In the genomic region with DNA sequence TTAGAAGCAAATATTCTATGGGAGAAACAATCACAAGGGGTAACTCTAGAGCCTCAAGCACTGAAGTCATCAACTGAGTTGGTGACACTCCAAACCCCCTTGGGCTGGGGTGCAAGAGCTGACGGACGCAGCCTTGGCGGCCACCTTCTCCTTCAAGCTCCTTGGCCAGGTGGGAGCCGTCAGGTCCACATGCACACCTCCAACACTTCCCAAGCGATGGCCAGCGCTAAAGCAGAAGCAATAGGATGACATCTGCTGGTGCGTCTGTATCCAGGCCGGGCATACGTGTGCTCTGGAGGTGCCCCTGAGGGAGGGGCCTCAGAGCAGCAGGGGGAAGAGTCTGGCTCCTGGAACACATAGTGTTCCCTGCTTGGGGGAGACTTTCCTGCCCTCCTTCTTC, we compare ENCODE assay signal across 25 cellular contexts. TPM values are rescaled to one million over a fixed set of nuclear protein-coding genes. Genes with fewer than 3 reads are reported as not detected.
DNase-seq lines count a peak whose midpoint lies in the region; ATAC-seq and TF ChIP-seq lines count a peak whose summit lies in the region.
"Had no signal": no experiment of that assay in that cellular context is flagged by ENCODE, and none has a peak within 500 bp of the region (broad histone marks: within the 10 kb centered on the region; RNA-seq: fewer than 3 reads in every experiment).

No MANE protein-coding gene starts in this region.

- CTCF ChIA-PET in naive thymus-derived CD4-positive, alpha-beta T cell (lab: Charles Lee) = interaction anchor here (1.0 to 7.4 kb wide), 6 partner anchors 11 to 127 kb away, joined by 4 to 80 read pairs (median 11); no protein-coding TSS in a partner anchor
- CTCF ChIA-PET in SK-N-SH (lab: Yijun Ruan, JAX) = interaction anchor here (1.2 to 16.5 kb wide), 7 partner anchors 11 to 139 kb away, joined by 4 to 119 read pairs (median 6); no protein-coding TSS in a partner anchor

- H3K27me3 ChIP-seq in naive thymus-derived CD4-positive, alpha-beta T cell (ENCODE audit: control insufficient read depth in 2 of 2, insufficient read depth in 2 of 2, low read length in 2 of 2) = no peaks in the 10 kb centered on the region
- H3K27me3 ChIP-seq in SK-N-SH (ENCODE audit: insufficient read depth) = no peaks in the 10 kb centered on the region
- H3K27me3 ChIP-seq: esophagus squamous epithelium, gastrocnemius medialis had no signal

- TF ChIP-seq POLR2A in GM18505 (IDR thresholded peaks at IDR 0.05; ENCODE audit: borderline replicate concordance, extremely low read depth, insufficient read depth, insufficient read length) = no peak

- H3K4me3 Mint-ChIP-seq in activated naive CD4-positive, alpha-beta T cell treated with anti-CD3 and anti-CD28 coated beads, Interleukin-2, amount 50 U/mL, for 24 hours = no peak overlapping the region
- H3K4me3 Mint-ChIP-seq in activated naive CD8-positive, alpha-beta T cell = peak overlapping the region; percentile 33
- H3K4me3 Mint-ChIP-seq in naive thymus-derived CD4-positive, alpha-beta T cell = peak overlapping the region in 5 of 10 donors; percentile 30 to 81 (median 74)

- no peak for ATAC-seq in naive thymus-derived CD4-positive, alpha-beta T cell
- ATAC-seq in HG02970 (IDR thresholded peaks at IDR 0.05; ENCODE audit: low FRiP score, unreplicated experiment) (no peak), GM18505 (IDR thresholded peaks at IDR 0.05; ENCODE audit: unreplicated experiment) (no peak)
- ATAC-seq: gastrocnemius medialis, left ventricle myocardium superior had no signal

- H3K9ac ChIP-seq in SK-N-SH = no peak overlapping the region

- H2AFZ ChIP-seq in SK-N-SH (ENCODE audit: low read depth) = no peak overlapping the region

- no peak overlapping the region for H3K4me2 ChIP-seq in SK-N-SH

- peak overlapping the region; percentile 52 for H3K27ac ChIP-seq in naive thymus-derived CD4-positive, alpha-beta T cell (ENCODE audit: low read depth, low read length)
- H3K27ac ChIP-seq in SK-N-SH (ENCODE audit: low read depth in 2 of 2, low read length in 1 of 2) = no peak overlapping the region
- H3K27ac ChIP-seq: esophagus squamous epithelium, gastrocnemius medialis, RWPE1, SK-N-MC had no signal

- peaks cover 13 to 48% of the 10 kb centered on the region in 2 donors for H3K4me1 ChIP-seq in naive thymus-derived CD4-positive, alpha-beta T cell (ENCODE audit: control insufficient read depth in 2 of 2, insufficient read depth in 2 of 2, low read length in 2 of 2)
- no peaks in the 10 kb centered on the region for H3K4me1 ChIP-seq in SK-N-SH (ENCODE audit: control insufficient read depth in 1 of 2, insufficient read depth in 2 of 2, low read depth in 1 of 2, low read length in 1 of 2)
- H3K4me1 ChIP-seq: gastrocnemius medialis had no signal

- H3K27me3 Mint-ChIP-seq in activated naive CD4-positive, alpha-beta T cell treated with anti-CD3 and anti-CD28 coated beads, Interleukin-2, amount 50 U/mL, for 24 hours = no peaks in the 10 kb centered on the region
- H3K27me3 Mint-ChIP-seq in activated naive CD8-positive, alpha-beta T cell = no peaks in the 10 kb centered on the region
- H3K27me3 Mint-ChIP-seq in naive thymus-derived CD4-positive, alpha-beta T cell = no peaks in the 10 kb centered on the region

- no peak for TF ChIP-seq EP300 in SK-N-SH (IDR thresholded peaks at IDR 0.05; ENCODE audit: borderline replicate concordance in 1 of 2, low read depth in 1 of 2, low read length in 1 of 2)

- 96% methylated on average over 9 of the region's 9 CpGs for WGBS in SK-N-SH (ENCODE audit: low lambda C conversion rate)

- peak overlapping the region; percentile 90 for H3K27ac Mint-ChIP-seq in activated naive CD4-positive, alpha-beta T cell treated with anti-CD3 and anti-CD28 coated beads, Interleukin-2, amount 50 U/mL, for 24 hours
- peak overlapping the region; percentile 96 for H3K27ac Mint-ChIP-seq in activated naive CD8-positive, alpha-beta T cell
- H3K27ac Mint-ChIP-seq in naive thymus-derived CD4-positive, alpha-beta T cell = peak overlapping the region in 8 of 9 donors; percentile 93 to 99 (median 98)

- H3K4me1 Mint-ChIP-seq in activated naive CD4-positive, alpha-beta T cell treated with anti-CD3 and anti-CD28 coated beads, Interleukin-2, amount 50 U/mL, for 24 hours = peaks cover 73% of the 10 kb centered on the region
- H3K4me1 Mint-ChIP-seq in activated naive CD8-positive, alpha-beta T cell (ENCODE audit: low read depth) = peaks cover 67% of the 10 kb centered on the region
- peaks cover 24 to 73% (median 65%) of the 10 kb centered on the region in 7 donors for H3K4me1 Mint-ChIP-seq in naive thymus-derived CD4-positive, alpha-beta T cell

- no peak for TF ChIP-seq RAD21 in SK-N-SH (IDR thresholded peaks at IDR 0.05; ENCODE audit: low read length)

- H3K4me3 ChIP-seq in naive thymus-derived CD4-positive, alpha-beta T cell (ENCODE audit: low read length) = no peak overlapping the region
- no peak overlapping the region for H3K4me3 ChIP-seq in SK-N-SH (ENCODE audit: low read depth in 2 of 2, low read length in 1 of 2)
- H3K4me3 ChIP-seq: esophagus squamous epithelium, gastrocnemius medialis, SK-N-MC had no signal

- H3F3A ChIP-seq in SK-N-SH (replicated peaks; ENCODE audit: insufficient read depth) = no peaks in the 10 kb centered on the region

- H3K9me3 ChIP-seq in naive thymus-derived CD4-positive, alpha-beta T cell (ENCODE audit: control insufficient read depth in 2 of 3, low read length in 3 of 3) = no peaks in the 10 kb centered on the region
- no peaks in the 10 kb centered on the region for H3K9me3 ChIP-seq in SK-N-SH
- H3K9me3 ChIP-seq: esophagus squamous epithelium, gastrocnemius medialis had no signal

- TF ChIP-seq CTCF in SK-N-SH (IDR thresholded peaks at IDR 0.05) = no peak

- no peaks in the 10 kb centered on the region for H3K9me3 Mint-ChIP-seq in activated naive CD4-positive, alpha-beta T cell treated with anti-CD3 and anti-CD28 coated beads, Interleukin-2, amount 50 U/mL, for 24 hours
- H3K9me3 Mint-ChIP-seq in activated naive CD8-positive, alpha-beta T cell (ENCODE audit: low read depth) = no peaks in the 10 kb centered on the region
- H3K9me3 Mint-ChIP-seq in naive thymus-derived CD4-positive, alpha-beta T cell = peaks cover 0 to 3% (median 0%) of the 10 kb centered on the region in 11 donors

- POLR2A ChIA-PET in naive thymus-derived CD4-positive, alpha-beta T cell (lab: Charles Lee) = interaction anchor here (0.9 to 11.6 kb wide), 7 partner anchors 10 to 120 kb away, joined by 3 to 162 read pairs (median 15); partner anchors contain the start of gene FOXJ1
- POLR2A ChIA-PET in SK-N-SH (lab: Yijun Ruan, JAX) = interaction anchor here (1.0 kb wide), 1 partner anchor 10 kb away, joined by 3 read pairs; no protein-coding TSS in a partner anchor

- peaks cover 24% of the 10 kb centered on the region for H3K36me3 Mint-ChIP-seq in activated naive CD4-positive, alpha-beta T cell treated with anti-CD3 and anti-CD28 coated beads, Interleukin-2, amount 50 U/mL, for 24 hours
- H3K36me3 Mint-ChIP-seq in activated naive CD8-positive, alpha-beta T cell = peaks cover 24% of the 10 kb centered on the region
- H3K36me3 Mint-ChIP-seq in naive thymus-derived CD4-positive, alpha-beta T cell = peaks cover 12 to 88% (median 51%) of the 10 kb centered on the region in 5 donors

- no peaks in the 10 kb centered on the region for H4K20me1 ChIP-seq in SK-N-SH (ENCODE audit: insufficient read depth)

- no peaks in the 10 kb centered on the region for H3K79me2 ChIP-seq in SK-N-SH (ENCODE audit: insufficient read depth)

- intact Hi-C loops in naive thymus-derived CD4-positive, alpha-beta T cell (cut with micrococcal nuclease) = no loop called here

- no peaks in the 10 kb centered on the region for H3K9me2 ChIP-seq in SK-N-SH

- peaks cover 0 to 51% (median 5%) of the 10 kb centered on the region in 3 experiments for H3K36me3 ChIP-seq in naive thymus-derived CD4-positive, alpha-beta T cell (ENCODE audit: control insufficient read depth in 2 of 3, insufficient read depth in 3 of 3, low read length in 3 of 3)
- peaks cover 0 to 7% of the 10 kb centered on the region in 2 experiments for H3K36me3 ChIP-seq in SK-N-SH (replicated peaks in 1 of 2; ENCODE audit: control insufficient read depth in 1 of 2, insufficient read depth in 2 of 2, low read length in 1 of 2)
- H3K36me3 ChIP-seq: esophagus squamous epithelium had no signal

- DNase-seq in activated naive CD4-positive, alpha-beta T cell treated with Interleukin-2 at 50 U/mL for 16 hours = no peak
- DNase-seq in naive thymus-derived CD4-positive, alpha-beta T cell = no peak
- DNase-seq in NCI-H128 (lab: John Stamatoyannopoulos, UW; ENCODE audit: unreplicated experiment) (no peak), SK-N-SH (no peak)
- DNase-seq: activated CD4-positive, alpha-beta T cell treated with anti-CD3 and anti-CD28 coated beads for 48 hours; activated effector memory CD4-positive, alpha-beta T cell treated with Interleukin-2 at 50 U/mL for 16 hours; Calu3; cortex of kidney; esophagus squamous epithelium; gastrocnemius medialis; left ventricle myocardium superior; midbrain; NCI-H1105 treated with DMSO at 0.1 percent for 48 hours; NCI-H2029 treated with DMSO at 0.1 percent for 48 hours; NCI-H345; NCI-H774; T-helper 2 cell had no signal

TF ChIP-seq in SK-N-SH, 30 proteins besides CTCF, POLR2A, EP300 and RAD21:
- no peak for TF ChIP-seq MAX (IDR thresholded peaks at IDR 0.05; ENCODE audit: low read depth)
- TF ChIP-seq MEF2A (IDR thresholded peaks at IDR 0.05; ENCODE audit: borderline replicate concordance, low read depth) = no peak
- TF ChIP-seq YY1 (IDR thresholded peaks at IDR 0.05; ENCODE audit: low read depth) = no peak
- TF ChIP-seq NFIC (IDR thresholded peaks at IDR 0.05; ENCODE audit: borderline replicate concordance) = no peak
- no peak for TF ChIP-seq ELF1 (IDR thresholded peaks at IDR 0.05)
- no peak for TF ChIP-seq TEAD4 (IDR thresholded peaks at IDR 0.05; ENCODE audit: borderline replicate concordance, insufficient read depth)

RNA-seq across cellular contexts. Expression of gene FOXJ1, which starts 12.2 kb away (rescaled TPM):
- total RNA-seq in naive thymus-derived CD4-positive, alpha-beta T cell = 1 to 10 TPM in 4 of 5 experiments, under 1 TPM in 1; 0.29 to 2.2 (median 1.4) TPM
- 1 to 10 TPM in 1 of 2 donors, under 1 TPM in 1; 0.27 to 1.0 TPM for polyA plus RNA-seq in naive thymus-derived CD4-positive, alpha-beta T cell
- not detected in 2 replicates for polyA plus RNA-seq in SK-N-SH (2012; rRNA removed)
- 0.01 TPM in 2 replicates for polyA plus RNA-seq in SK-N-SH (2012; cell fraction: cytosol; rRNA removed)
- 0.07 and 0.09 TPM in 2 replicates for polyA plus RNA-seq in SK-N-SH (2012; cell fraction: nucleus; rRNA removed)
- total RNA-seq: Calu3, left ventricle myocardium superior, M059J had no signal
- polyA plus RNA-seq: BJ had no signal

RNA-seq across cellular contexts. Expression of gene EXOC7, which starts 49.6 kb away (rescaled TPM):
- total RNA-seq in naive thymus-derived CD4-positive, alpha-beta T cell = 100 to 1,000 TPM; 112 to 204 (median 160) TPM
- 10 to 100 TPM; 46.6 to 73.3 TPM for polyA plus RNA-seq in naive thymus-derived CD4-positive, alpha-beta T cell
- polyA plus RNA-seq in SK-N-SH (2012; rRNA removed) = 129 and 167 TPM in 2 replicates
- polyA plus RNA-seq in SK-N-SH (2012; cell fraction: cytosol; rRNA removed) = 58.5 and 83.4 TPM in 2 replicates
- 364 and 387 TPM in 2 replicates for polyA plus RNA-seq in SK-N-SH (2012; cell fraction: nucleus; rRNA removed)
